In the genomic region with DNA sequence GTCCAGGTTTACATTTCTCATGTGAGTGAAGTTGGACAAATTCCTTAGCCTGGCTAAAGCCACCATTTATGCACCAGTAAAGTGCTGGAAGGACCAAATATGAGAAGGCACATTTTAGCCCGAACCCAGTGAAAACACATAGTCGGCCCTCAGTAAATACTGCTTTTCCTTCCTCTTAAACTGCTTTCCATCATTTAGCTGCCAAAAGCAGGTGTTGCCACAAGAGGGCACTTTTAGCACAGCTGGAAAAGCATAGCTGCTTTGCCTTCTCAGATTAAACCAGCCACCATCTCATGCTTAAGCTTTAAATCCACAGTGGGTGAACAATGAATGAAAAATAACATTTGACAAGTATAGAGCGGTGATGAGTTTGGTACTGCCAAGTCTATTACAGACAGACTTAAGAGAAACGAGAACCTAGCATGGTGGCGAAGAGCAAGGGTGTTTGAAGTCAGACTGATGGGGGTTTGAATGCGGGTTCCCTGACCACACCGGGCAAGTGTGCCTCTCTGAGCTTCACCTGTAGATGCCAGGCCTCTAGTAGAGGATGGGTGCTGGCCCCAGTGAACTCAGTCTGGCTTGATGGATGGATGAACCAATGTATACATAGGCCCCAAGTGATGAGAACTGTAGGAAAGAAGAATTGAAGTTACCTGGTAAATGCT, we compare ENCODE assay signal across 8 cellular contexts. TPM values are rescaled to one million over a fixed set of nuclear protein-coding genes. Genes with fewer than 3 reads are reported as not detected.
A peak's percentile ranks its signal among the peaks of the same experiment; 100 is the strongest.
DNase-seq lines count a peak whose midpoint lies in the region; ATAC-seq and TF ChIP-seq lines count a peak whose summit lies in the region.
"Had no signal": no experiment of that assay in that cellular context is flagged by ENCODE, and none has a peak within 500 bp of the region (broad histone marks: within the 10 kb centered on the region; RNA-seq: fewer than 3 reads in every experiment).

No MANE protein-coding gene starts in this region.

- TF ChIP-seq CTCF in GM12875 (IDR thresholded peaks at IDR 0.05; ENCODE audit: borderline replicate concordance, insufficient read depth, low read depth, low read length) (peak; percentile 68; the same call in 1 of the 2 replicates), VCaP (conservative IDR thresholded peaks at IDR 0.05) (peak; percentile 92), mammary epithelial cell (conservative IDR thresholded peaks at IDR 0.05 in 1 of 2, IDR thresholded peaks at IDR 0.05 in 1 of 2; ENCODE audit: extremely low read depth in 1 of 2, insufficient read depth in 1 of 2, low read depth in 1 of 2, low read length in 2 of 2) (peak; percentile 86 to 87)

- no peaks in the 10 kb centered on the region for H3K79me2 ChIP-seq in mammary epithelial cell (ENCODE audit: insufficient read depth, low read length)

- H4K20me1 ChIP-seq in mammary epithelial cell (ENCODE audit: insufficient read depth, low read length): no peaks in the 10 kb centered on the region

- H3K36me3 ChIP-seq in mammary epithelial cell (ENCODE audit: insufficient read depth, low read length): no peaks in the 10 kb centered on the region

- peak; percentile 53 for ATAC-seq in HG02884 (IDR thresholded peaks at IDR 0.05; ENCODE audit: unreplicated experiment)
- ATAC-seq in left colon: peak; percentile 80

- no peaks in the 10 kb centered on the region for H3K9me3 ChIP-seq in mammary epithelial cell (replicated peaks; ENCODE audit: insufficient read depth, low read length)

- H3K27ac ChIP-seq in VCaP (no peak overlapping the region), mammary epithelial cell (ENCODE audit: insufficient read depth, low read depth, low read length) (no peak overlapping the region)
- H3K27ac ChIP-seq: skin epidermis had no signal

- dilution Hi-C loops in mammary epithelial cell (cut with HindIII; ENCODE audit: low sequenced_read_pairs): no loop called here

- no peak overlapping the region for H3K9ac ChIP-seq in mammary epithelial cell (ENCODE audit: insufficient read depth, low read length)

- H3K4me3 ChIP-seq in GM12875 (ENCODE audit: low read depth, low read length) (no peak overlapping the region), mammary epithelial cell (replicated peaks in 1 of 3; ENCODE audit: insufficient read depth in 1 of 3, low read depth in 2 of 3, low read length in 3 of 3) (no peak overlapping the region)
- H3K4me3 ChIP-seq: skin epidermis had no signal

- peak; percentile 27 for DNase-seq in NCI-H2171 (lab: John Stamatoyannopoulos, UW)
- peak; percentile 54 for DNase-seq in mammary epithelial cell
- DNase-seq in left colon: peak; percentile 54 to 68
- peak; percentile 34 to 44 (median 37) for DNase-seq in stimulated activated CD4-positive, alpha-beta T cell treated with anti-CD3 and anti-CD28 coated beads, TNF-alpha, amount 100 ng/mL, for 24 hours (ENCODE audit: low read depth in 3 of 3)

- intact Hi-C loops in mammary epithelial cell (cut with micrococcal nuclease) (loop anchor here (1.0 to 5.0 kb wide), 5 partner anchors 57 to 506 kb away; no protein-coding TSS in a partner anchor), left colon (cut with DNase I, micrococcal nuclease) (loop anchor here in 1 of 2 donors (2.0 to 10.0 kb wide), 2 partner anchors 59 to 155 kb away; a partner anchor contains a TSS)

- H3K4me2 ChIP-seq in mammary epithelial cell (ENCODE audit: insufficient read depth, low read depth, low read length): no peak overlapping the region

- WGBS in mammary epithelial cell (ENCODE audit: low coverage, missing lambda C conversion rate): 52% methylated on average over 7 of the region's 7 CpGs

- no peaks in the 10 kb centered on the region for H3K4me1 ChIP-seq in mammary epithelial cell (ENCODE audit: insufficient read depth, low read length)

- no TSS peak for BruUV-seq in mammary epithelial cell (replicated peaks; lab: Mats Ljungman, UMichigan)

- CTCF ChIA-PET in mammary epithelial cell (lab: Charles Lee; ENCODE audit: low non-redundant PET): interaction anchor here (0.5 to 1.8 kb wide), 7 partner anchors 51 to 433 kb away, joined by 3 to 10 read pairs (median 6); no protein-coding TSS in a partner anchor

- H3K27me3 ChIP-seq in mammary epithelial cell (ENCODE audit: insufficient read depth, low read length): no peaks in the 10 kb centered on the region

- no peak overlapping the region for H2AFZ ChIP-seq in mammary epithelial cell (ENCODE audit: low read depth, low read length)

- in situ Hi-C loops in mammary epithelial cell (cut with MboI; ENCODE audit: low sequenced_read_pairs in 2 of 2): loop anchor here (5.0 to 25.0 kb wide), 2 partner anchors 151 to 234 kb away; a partner anchor contains a TSS

RNA-seq across cellular contexts. Expression of a gene that starts 57.8 kb away (rescaled TPM):
- total RNA-seq in mammary epithelial cell (10 to 100 TPM; 18.2 to 25.0 TPM), left colon (10 to 100 TPM; 77.5 to 82.7 TPM)
- polyA plus RNA-seq in mammary epithelial cell: 11.0 TPM
- polyA minus RNA-seq in mammary epithelial cell: 19.5 TPM
